8 cellular contexts compared by ENCODE assay signal in genomic region chr22:39534591-39535301, GRCh38. TPM values are rescaled to one million over a fixed set of nuclear protein-coding genes. Genes with fewer than 3 reads are reported as not detected.
DNase-seq lines count a peak whose midpoint lies in the region; ATAC-seq and TF ChIP-seq lines count a peak whose summit lies in the region.

No MANE protein-coding gene starts in this region.

- H2AFZ ChIP-seq in GM23338 (peak overlapping the region; percentile 94), OCI-LY1 (ENCODE audit: low read length) (peak overlapping the region; percentile 80)

- peaks cover 38% of the 10 kb centered on the region for H3K27me3 Mint-ChIP-seq in GM23338 (ENCODE audit: insufficient read depth, low read depth, poor library complexity)
- no peaks in the 10 kb centered on the region for H3K27me3 Mint-ChIP-seq in natural killer cell treated with Interleukin-12 subunit alpha and Interleukin-12 subunit beta and Interleukin-15 and Interleukin-18, amount 100 ng/mL, for 72 hours
- no peaks in the 10 kb centered on the region for H3K27me3 Mint-ChIP-seq in stimulated activated naive CD8-positive, alpha-beta T cell treated with anti-CD3 and anti-CD28 coated beads, Interleukin-15, amount 100 ng/mL, for 72 hours

- no peak overlapping the region; the same call in 1 of the 2 replicates for H3K9ac ChIP-seq in OCI-LY1 (ENCODE audit: low read length)

- peak; percentile 69 to 92 for TF ChIP-seq CTCF in GM23338 (conservative IDR thresholded peaks at IDR 0.05; ENCODE audit: low read depth in 2 of 2)
- peak; percentile 88 for TF ChIP-seq CTCF in OCI-LY1 (IDR thresholded peaks at IDR 0.05; ENCODE audit: low read length)

- no peaks in the 10 kb centered on the region for H3K9me3 ChIP-seq in OCI-LY1 (ENCODE audit: low read length)

- H3K27me3 ChIP-seq in GM23338 (ENCODE audit: insufficient read depth) (no peaks in the 10 kb centered on the region), OCI-LY1 (ENCODE audit: insufficient read depth, low read length) (no peaks in the 10 kb centered on the region)

- peak; percentile 36 to 60 for DNase-seq in AML-193 (lab: John Stamatoyannopoulos, UW)
- DNase-seq in GM23338 (ENCODE audit: low spot score): peak; percentile 95
- peak; percentile 82 for DNase-seq in activated T-cell treated with anti-CD3 and anti-CD28 coated beads for 48 hours (ENCODE audit: low read depth)
- peak; percentile 49 for DNase-seq in fibroblast of gingiva (ENCODE audit: low read depth)
- peak; percentile 83 for DNase-seq in natural killer cell treated with Interleukin-12 subunit alpha and Interleukin-12 subunit beta and Interleukin-15 and Interleukin-18, amount 100 ng/mL, for 72 hours (ENCODE audit: low spot score)
- peak; percentile 81 to 84 for DNase-seq in stimulated activated naive CD8-positive, alpha-beta T cell treated with anti-CD3 and anti-CD28 coated beads, Interleukin-15, amount 100 ng/mL, for 72 hours

- peaks cover 60% of the 10 kb centered on the region for H3K4me1 Mint-ChIP-seq in GM23338
- peaks cover 29 to 30% of the 10 kb centered on the region in 2 donors for H3K4me1 Mint-ChIP-seq in natural killer cell treated with Interleukin-12 subunit alpha and Interleukin-12 subunit beta and Interleukin-15 and Interleukin-18, amount 100 ng/mL, for 72 hours (ENCODE audit: low read depth in 2 of 2)
- H3K4me1 Mint-ChIP-seq in stimulated activated naive CD8-positive, alpha-beta T cell treated with anti-CD3 and anti-CD28 coated beads, Interleukin-15, amount 100 ng/mL, for 72 hours: peaks cover 38% of the 10 kb centered on the region

- no peak overlapping the region for H3K27ac Mint-ChIP-seq in GM23338
- no peak overlapping the region for H3K27ac Mint-ChIP-seq in natural killer cell treated with Interleukin-12 subunit alpha and Interleukin-12 subunit beta and Interleukin-15 and Interleukin-18, amount 100 ng/mL, for 72 hours
- H3K27ac Mint-ChIP-seq in stimulated activated naive CD8-positive, alpha-beta T cell treated with anti-CD3 and anti-CD28 coated beads, Interleukin-15, amount 100 ng/mL, for 72 hours: peak overlapping the region in 1 of 2 donors; percentile 76

- H3K4me3 Mint-ChIP-seq in GM23338: peak overlapping the region; percentile 47; the same call in 2 of the 3 replicates
- no peak overlapping the region for H3K4me3 Mint-ChIP-seq in natural killer cell treated with Interleukin-12 subunit alpha and Interleukin-12 subunit beta and Interleukin-15 and Interleukin-18, amount 100 ng/mL, for 72 hours
- H3K4me3 Mint-ChIP-seq in stimulated activated naive CD8-positive, alpha-beta T cell treated with anti-CD3 and anti-CD28 coated beads, Interleukin-15, amount 100 ng/mL, for 72 hours: peak overlapping the region; percentile 72 to 75

- H3F3A ChIP-seq in GM23338 (replicated peaks; ENCODE audit: low read depth): peaks cover 27% of the 10 kb centered on the region
- no peaks in the 10 kb centered on the region for H3F3A ChIP-seq in OCI-LY1 (ENCODE audit: insufficient read depth, low read length)

- H3K79me2 ChIP-seq in GM23338 (replicated peaks; ENCODE audit: insufficient read depth): peaks cover 21% of the 10 kb centered on the region
- H3K79me2 ChIP-seq in OCI-LY1 (ENCODE audit: insufficient read depth, low read length): peaks cover 14% of the 10 kb centered on the region

- H3K4me3 ChIP-seq in GM23338: peak overlapping the region; percentile 53
- no peak overlapping the region for H3K4me3 ChIP-seq in OCI-LY1 (ENCODE audit: low read depth, low read length, poor library complexity, severe bottlenecking)

- ATAC-seq in GM23338 (peak; percentile 55), HG02981 (IDR thresholded peaks at IDR 0.05; ENCODE audit: unreplicated experiment) (no peak)
- ATAC-seq in natural killer cell treated with Interleukin-12 subunit alpha and Interleukin-12 subunit beta and Interleukin-15 and Interleukin-18, amount 100 ng/mL, for 72 hours: peak; percentile 32 to 34
- peak; percentile 41 for ATAC-seq in stimulated activated naive CD8-positive, alpha-beta T cell treated with anti-CD3 and anti-CD28 coated beads, Interleukin-15, amount 100 ng/mL, for 72 hours

- H3K4me2 ChIP-seq in GM23338 (peak overlapping the region; percentile 87), OCI-LY1 (ENCODE audit: low read length) (peak overlapping the region; percentile 33)

- H3K36me3 ChIP-seq in GM23338 (ENCODE audit: insufficient read depth) (peaks cover 5% of the 10 kb centered on the region; the same call in 1 of the 2 replicates), OCI-LY1 (ENCODE audit: insufficient read depth, low read length) (peaks cover 22% of the 10 kb centered on the region)

- H3K4me1 ChIP-seq in GM23338 (ENCODE audit: insufficient read depth) (peaks cover 47% of the 10 kb centered on the region), OCI-LY1 (ENCODE audit: insufficient read depth, low read length, severe bottlenecking) (peaks cover 46% of the 10 kb centered on the region)

- H3K36me3 Mint-ChIP-seq in GM23338 (ENCODE audit: low read depth): peaks cover 17% of the 10 kb centered on the region
- H3K36me3 Mint-ChIP-seq in natural killer cell treated with Interleukin-12 subunit alpha and Interleukin-12 subunit beta and Interleukin-15 and Interleukin-18, amount 100 ng/mL, for 72 hours: peaks cover 20% of the 10 kb centered on the region

- H3K27ac ChIP-seq in GM23338 (ENCODE audit: low read depth) (peak overlapping the region; percentile 74; the same call in 1 of the 2 replicates), OCI-LY1 (ENCODE audit: low read depth, low read length, poor library complexity, severe bottlenecking) (no peak overlapping the region)

- H4K20me1 ChIP-seq in GM23338 (replicated peaks; ENCODE audit: insufficient read depth) (peaks cover 20% of the 10 kb centered on the region), OCI-LY1 (ENCODE audit: insufficient read depth, low read length) (no peaks in the 10 kb centered on the region)

- H3K9me3 Mint-ChIP-seq in GM23338: no peaks in the 10 kb centered on the region
- H3K9me3 Mint-ChIP-seq in natural killer cell treated with Interleukin-12 subunit alpha and Interleukin-12 subunit beta and Interleukin-15 and Interleukin-18, amount 100 ng/mL, for 72 hours: no peaks in the 10 kb centered on the region
- H3K9me3 Mint-ChIP-seq in stimulated activated naive CD8-positive, alpha-beta T cell treated with anti-CD3 and anti-CD28 coated beads, Interleukin-15, amount 100 ng/mL, for 72 hours: no peaks in the 10 kb centered on the region

- H3K9me2 ChIP-seq in GM23338 (ENCODE audit: insufficient read depth): no peaks in the 10 kb centered on the region
- H3K9me2 ChIP-seq in OCI-LY1 (ENCODE audit: low read depth, low read length): no peaks in the 10 kb centered on the region

TF ChIP-seq in GM23338, 12 proteins besides CTCF, POLR2A, EP300 and RAD21 (continues in another document):
- TF ChIP-seq, protein P1, sequence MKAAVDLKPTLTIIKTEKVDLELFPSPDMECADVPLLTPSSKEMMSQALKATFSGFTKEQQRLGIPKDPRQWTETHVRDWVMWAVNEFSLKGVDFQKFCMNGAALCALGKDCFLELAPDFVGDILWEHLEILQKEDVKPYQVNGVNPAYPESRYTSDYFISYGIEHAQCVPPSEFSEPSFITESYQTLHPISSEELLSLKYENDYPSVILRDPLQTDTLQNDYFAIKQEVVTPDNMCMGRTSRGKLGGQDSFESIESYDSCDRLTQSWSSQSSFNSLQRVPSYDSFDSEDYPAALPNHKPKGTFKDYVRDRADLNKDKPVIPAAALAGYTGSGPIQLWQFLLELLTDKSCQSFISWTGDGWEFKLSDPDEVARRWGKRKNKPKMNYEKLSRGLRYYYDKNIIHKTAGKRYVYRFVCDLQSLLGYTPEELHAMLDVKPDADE (IDR thresholded peaks at IDR 0.05): no peak; the same call in 1 of the 2 replicates

RNA-seq across cellular contexts. Expression of gene RPS19BP1, which starts 2.2 kb away (rescaled TPM):
- total RNA-seq in GM23338 (2014; rRNA removed; shearing (Covaris generic)): 153 and 169 TPM in 2 replicates
- polyA plus RNA-seq in GM23338 (2016; fragmentation: Nextera tagmentation; extraction: Ambion mirVana): 215 and 216 TPM in 2 replicates
- 100 to 1,000 TPM in 1 of 2 donors, 10 to 100 TPM in 1; 84.1 to 122 TPM for total RNA-seq in natural killer cell treated with Interleukin-12 subunit alpha and Interleukin-12 subunit beta and Interleukin-15 and Interleukin-18, amount 100 ng/mL, for 72 hours

RNA-seq across cellular contexts. Expression of gene ATF4, which starts 14.4 kb away (rescaled TPM):
- total RNA-seq in GM23338 (2014; rRNA removed; shearing (Covaris generic)): 366 and 446 TPM in 2 replicates
- polyA plus RNA-seq in GM23338 (2016; fragmentation: Nextera tagmentation; extraction: Ambion mirVana): 553 and 628 TPM in 2 replicates
- total RNA-seq in natural killer cell treated with Interleukin-12 subunit alpha and Interleukin-12 subunit beta and Interleukin-15 and Interleukin-18, amount 100 ng/mL, for 72 hours: 100 to 1,000 TPM; 463 to 472 TPM

RNA-seq across cellular contexts. Expression of gene MIEF1, which starts 32.7 kb away (rescaled TPM):
- total RNA-seq in GM23338 (2014; rRNA removed; shearing (Covaris generic)): 30.0 and 40.1 TPM in 2 replicates
- polyA plus RNA-seq in GM23338 (2016; fragmentation: Nextera tagmentation; extraction: Ambion mirVana): 12.2 and 13.2 TPM in 2 replicates
- total RNA-seq in natural killer cell treated with Interleukin-12 subunit alpha and Interleukin-12 subunit beta and Interleukin-15 and Interleukin-18, amount 100 ng/mL, for 72 hours: 10 to 100 TPM; 49.6 to 71.2 TPM

RNA-seq across cellular contexts. Expression of gene CACNA1I, which starts 35.8 kb away (rescaled TPM):
- 1.7 and 2.4 TPM in 2 replicates for total RNA-seq in GM23338 (2014; rRNA removed; shearing (Covaris generic))
- 0.42 and 0.47 TPM in 2 replicates for polyA plus RNA-seq in GM23338 (2016; fragmentation: Nextera tagmentation; extraction: Ambion mirVana)
- under 1 TPM in 1 of 2 donors, not detected in 1; 0.17 TPM for total RNA-seq in natural killer cell treated with Interleukin-12 subunit alpha and Interleukin-12 subunit beta and Interleukin-15 and Interleukin-18, amount 100 ng/mL, for 72 hours
